In genomic region chr11:64534950-64535349, GRCh38 we compare ENCODE assay signal across 19 cellular contexts. TPM values are rescaled to one million over a fixed set of nuclear protein-coding genes. Genes with fewer than 3 reads are reported as not detected.
DNase-seq lines count a peak whose midpoint lies in the region; ATAC-seq and TF ChIP-seq lines count a peak whose summit lies in the region.
"Had no signal": no experiment of that assay in that cellular context is flagged by ENCODE, and none has a peak within 500 bp of the region (broad histone marks: within the 10 kb centered on the region; RNA-seq: fewer than 3 reads in every experiment).

No MANE protein-coding gene starts in this region.

- H3K4me1 ChIP-seq in NT2/D1 (ENCODE audit: insufficient read depth, insufficient read length) (peaks cover 24% of the 10 kb centered on the region), lower lobe of right lung (no peaks in the 10 kb centered on the region), spleen (peaks cover 0 to 10% (median 3%) of the 10 kb centered on the region in 6 donors)
- H3K4me1 ChIP-seq: HAP-1 had no signal

- H3K9ac ChIP-seq in NT2/D1 (ENCODE audit: insufficient read length, low read depth), result no peak overlapping the region

- H3K27me3 ChIP-seq in NT2/D1 (ENCODE audit: insufficient read depth, insufficient read length) (no peaks in the 10 kb centered on the region), lower lobe of right lung (ENCODE audit: low read depth) (peaks cover 17% of the 10 kb centered on the region), spleen (replicated peaks in 1 of 7) (peaks cover 0 to 52% (median 3%) of the 10 kb centered on the region in 7 donors), dorsolateral prefrontal cortex (no peaks in the 10 kb centered on the region)

- no peak for ATAC-seq in lower lobe of right lung
- ATAC-seq in left colon, result no peak
- ATAC-seq: Panc1, SK-N-SH treated with all-trans-retinoic acid at 6 μM for 48 hours had no signal

- DNase-seq in NCI-H82 (lab: John Stamatoyannopoulos, UW) (peak; percentile 18), NCI-H82 treated with DMSO at 0.1 percent for 48 hours (lab: John Stamatoyannopoulos, UW; ENCODE audit: unreplicated experiment) (no peak), NT2/D1 (ENCODE audit: low read depth, low spot score) (peak; percentile 32), lower lobe of right lung (peak; percentile 17), spleen (peak; percentile 22), left colon (no peak), dorsolateral prefrontal cortex (no peak)
- DNase-seq in activated naive CD4-positive, alpha-beta T cell treated with anti-CD3 and anti-CD28 coated beads, Interleukin-2, amount 50 U/mL, for 16 hours, result no peak
- DNase-seq: DMS79 treated with DMSO at 0.1 percent for 48 hours, MV-4-11, NCI-H1694, NCI-H2081, NCI-H446 treated with DMSO at 0.1 percent for 48 hours, NCI-H526 treated with DMSO at 0.1 percent for 48 hours had no signal

- peaks cover 14% of the 10 kb centered on the region; the same call in 1 of the 2 replicates for H3K9me3 ChIP-seq in NT2/D1 (ENCODE audit: insufficient read depth, low read length)
- H3K9me3 ChIP-seq in lower lobe of right lung, result no peaks in the 10 kb centered on the region
- no peaks in the 10 kb centered on the region for H3K9me3 ChIP-seq in spleen
- H3K9me3 ChIP-seq: HAP-1 had no signal

- H3K36me3 ChIP-seq in NT2/D1 (ENCODE audit: insufficient read depth, insufficient read length, low read length) (no peaks in the 10 kb centered on the region), lower lobe of right lung (no peaks in the 10 kb centered on the region), spleen (no peaks in the 10 kb centered on the region)
- H3K36me3 ChIP-seq: HAP-1 had no signal

- intact Hi-C loops in lower lobe of right lung (cut with DNase I) (no loop called here), spleen (cut with DNase I; ENCODE audit: low total_unique reads) (no loop called here), left colon (cut with DNase I, micrococcal nuclease) (no loop called here), dorsolateral prefrontal cortex (cut with DNase I) (no loop called here)

- TF ChIP-seq CTCF in lower lobe of right lung (IDR thresholded peaks at IDR 0.05) (no peak), spleen (IDR thresholded peaks at IDR 0.05 in 8 of 11, conservative IDR thresholded peaks at IDR 0.05 in 3 of 11) (no peak), dorsolateral prefrontal cortex (IDR thresholded peaks at IDR 0.05 in 54 of 56, conservative IDR thresholded peaks at IDR 0.05 in 2 of 56; ENCODE audit: low read depth in 1 of 56, partially characterized antibody in 56 of 56) (no peak)

- H3K27ac ChIP-seq in lower lobe of right lung, result no peak overlapping the region
- H3K27ac ChIP-seq in spleen, result no peak overlapping the region
- H3K27ac ChIP-seq in dorsolateral prefrontal cortex, result no peak overlapping the region

- H3K4me3 ChIP-seq in NT2/D1 (ENCODE audit: insufficient read length, low read depth) (no peak overlapping the region), lower lobe of right lung (no peak overlapping the region), spleen (no peak overlapping the region), dorsolateral prefrontal cortex (no peak overlapping the region)
- H3K4me3 ChIP-seq: HAP-1 had no signal

- WGBS in spleen, 5 donors, result 65 to 92% (median 78%) methylated on average over 5 of the region's 5 CpGs

- TF ChIP-seq POLR2A in spleen (IDR thresholded peaks at IDR 0.05), result no peak

RNA-seq across cellular contexts. Expression of gene SLC22A11, which starts 20.8 kb away (rescaled TPM):
- total RNA-seq in lower lobe of right lung (not detected), spleen (1 to 10 TPM in 1 of 7 donors, under 1 TPM in 4, not detected in 2; 0.27 to 1.5 (median 0.72) TPM), left colon (under 1 TPM; 0.15 to 0.31 TPM), dorsolateral prefrontal cortex (under 1 TPM in 6 of 120 experiments, not detected in 114; 0.32 to 0.51 (median 0.44) TPM)
- polyA plus RNA-seq in spleen, result under 1 TPM; 0.04 to 0.17 (median 0.16) TPM
- total RNA-seq: M059J had no signal

RNA-seq across cellular contexts. Expression of gene SLC22A12, which starts 56.1 kb away (rescaled TPM):
- not detected for total RNA-seq in lower lobe of right lung
- not detected for total RNA-seq in spleen
- not detected for polyA plus RNA-seq in spleen
- total RNA-seq in left colon, result not detected
- total RNA-seq in dorsolateral prefrontal cortex, result not detected
- total RNA-seq: A172, M059J had no signal

Comparison
In these comparisons a context has a peak if more than half of its experiments do, and no peak if none do; other contexts are left out.
1. DNase-seq: peak in NCI-H82 (single experiment), NT2/D1 (single experiment), lower lobe of right lung (single experiment) and spleen (single experiment); none in NCI-H82 treated with DMSO at 0.1 percent for 48 hours (single experiment), activated naive CD4-positive, alpha-beta T cell treated with anti-CD3 and anti-CD28 coated beads, Interleukin-2, amount 50 U/mL, for 16 hours (single experiment), left colon (0 of 2) and dorsolateral prefrontal cortex (0 of 10).